8 cellular contexts compared by ENCODE assay signal in the genomic region with DNA sequence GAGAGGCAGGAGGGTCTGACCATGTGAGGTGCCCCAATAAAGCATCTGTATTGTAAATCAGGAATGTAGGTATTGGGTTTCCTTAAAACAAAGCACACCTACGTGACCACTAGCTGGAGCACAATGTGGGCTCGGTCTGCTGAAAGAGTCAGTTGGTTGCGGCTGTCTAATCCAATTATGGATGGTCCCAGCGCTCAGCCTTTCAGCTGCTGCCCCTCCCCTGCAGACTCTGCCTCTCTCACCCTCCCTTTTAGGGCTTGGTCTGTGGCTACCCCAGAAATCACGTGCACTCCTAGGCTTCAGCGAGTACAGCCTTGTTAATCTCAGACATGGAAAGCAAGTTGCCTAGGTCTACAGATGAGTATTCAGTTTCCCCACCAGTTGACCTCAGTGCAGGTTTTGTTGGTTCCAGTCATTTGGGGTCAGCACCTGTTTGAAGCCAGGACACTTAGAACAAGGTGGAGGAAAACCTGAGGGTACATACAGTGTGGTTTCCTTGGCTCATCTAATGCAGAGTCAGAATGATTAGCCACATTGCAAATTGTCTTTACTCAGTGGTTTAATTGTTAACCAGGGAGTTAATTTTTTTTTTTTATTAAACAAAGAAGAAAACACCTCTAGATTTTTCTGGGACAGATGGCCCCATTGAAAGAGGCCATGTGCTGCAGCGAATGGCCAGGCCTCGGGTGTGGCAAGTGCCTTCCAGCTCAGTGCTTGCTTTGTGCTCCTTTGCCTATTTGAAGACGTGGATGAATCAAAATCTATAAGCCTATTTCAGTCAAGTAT.
DNase-seq lines count a peak whose midpoint lies in the region; ATAC-seq lines count a peak whose summit lies in the region.

No MANE protein-coding gene starts in this region.

- peak; percentile 97 for DNase-seq in NCI-H82 treated with DMSO at 0.1 percent for 48 hours (lab: John Stamatoyannopoulos, UW; ENCODE audit: unreplicated experiment)
- DNase-seq in COLO829 (ENCODE audit: low spot score): no peak
- DNase-seq in MV-4-11 (lab: John Stamatoyannopoulos, UW): no peak
- DNase-seq in KG1 (lab: John Stamatoyannopoulos, UW): no peak

- peaks cover 15 to 45% of the 10 kb centered on the region in 2 donors for H3K4me1 ChIP-seq in mucosa of rectum (ENCODE audit: control insufficient read depth in 2 of 2, insufficient read depth in 2 of 2, low read length in 2 of 2)

- peak; percentile 83 for ATAC-seq in GM18873 (IDR thresholded peaks at IDR 0.05; ENCODE audit: low FRiP score, unreplicated experiment)
- peak; percentile 57 for ATAC-seq in HG02884 (IDR thresholded peaks at IDR 0.05; ENCODE audit: unreplicated experiment)
- ATAC-seq in HG03439 (IDR thresholded peaks at IDR 0.05; ENCODE audit: unreplicated experiment): no peak

- no peaks in the 10 kb centered on the region for H3K9me3 ChIP-seq in mucosa of rectum (ENCODE audit: control insufficient read depth in 2 of 2, low read length in 2 of 2)

- H3K4me3 ChIP-seq in mucosa of rectum (ENCODE audit: low read length in 2 of 2): peak overlapping the region; percentile 17 to 39

- H3K27me3 ChIP-seq in mucosa of rectum (ENCODE audit: control insufficient read depth in 2 of 2, insufficient read depth in 2 of 2, low read length in 2 of 2): no peaks in the 10 kb centered on the region

- no peaks in the 10 kb centered on the region for H3K36me3 ChIP-seq in mucosa of rectum (ENCODE audit: control insufficient read depth in 2 of 2, insufficient read depth in 2 of 2, low read length in 2 of 2)

- H3K27ac ChIP-seq in mucosa of rectum (ENCODE audit: low read depth in 2 of 2, low read length in 2 of 2): peak overlapping the region; percentile 66 to 81

- H3K9ac ChIP-seq in mucosa of rectum (ENCODE audit: low read depth in 1 of 2, low read length in 2 of 2): peak overlapping the region in 1 of 2 donors; percentile 58
